Comparison of ENCODE assay signal across 1 cellular context in genomic region chr21:42362700-42363099, GRCh38.
A peak's percentile ranks its signal among the peaks of the same experiment; 100 is the strongest.
TF ChIP-seq lines count a peak whose summit lies in the region.

No MANE protein-coding gene starts in this region.

TF ChIP-seq in GM12878, 131 proteins besides CTCF, POLR2A, EP300 and RAD21:
- TF ChIP-seq BCL11A (IDR thresholded peaks at IDR 0.05; ENCODE audit: low read depth, low read length) (no peak), PAX5 (IDR thresholded peaks at IDR 0.05; ENCODE audit: borderline replicate concordance, low read depth, low read length) (peak; percentile 68; the same call in 1 of the 2 replicates), ZNF217 (IDR thresholded peaks at IDR 0.05) (no peak)
